Comparison of ENCODE assay signal across 21 cellular contexts in genomic region chr12:79769860-79770485, GRCh38.
"Had no signal": no experiment of that assay in that cellular context is flagged by ENCODE, and none has a peak within 500 bp of the region (broad histone marks: within the 10 kb centered on the region; RNA-seq: fewer than 3 reads in every experiment).

No MANE protein-coding gene starts in this region.

- ATAC-seq: activated T-cell treated with anti-CD3 and anti-CD28 coated beads, Interleukin-2, amount 50 U/mL, for 4 hours; T-helper 17 cell had no signal

- H3K9me3 Mint-ChIP-seq: activated B cell treated with CpG ODN at 0.5 μM for 24 hours; activated CD4-positive, alpha-beta memory T cell treated with anti-CD3 and anti-CD28 coated beads for 36 hours; activated CD4-positive, alpha-beta T cell treated with anti-CD3 and anti-CD28 coated beads, Interleukin-2, amount 10 ng/mL, durations not matched to agents 24 days and 14 days; activated naive CD4-positive, alpha-beta T cell treated with anti-CD3 and anti-CD28 coated beads for 36 hours; activated naive CD8-positive, alpha-beta T cell treated with anti-CD3 and anti-CD28 coated beads for 36 hours; activated T-cell treated with anti-CD3 and anti-CD28 coated beads, Interleukin-2, amount 50 U/mL, for 4 hours had no signal

- DNase-seq: activated B cell treated with CpG ODN at 0.5 μM for 24 hours; activated CD4-positive, alpha-beta memory T cell treated with anti-CD3 and anti-CD28 coated beads for 36 hours; activated CD4-positive, alpha-beta T cell treated with anti-CD3 and anti-CD28 coated beads for 1 hour; activated CD4-positive, alpha-beta T cell treated with anti-CD3 and anti-CD28 coated beads, Interleukin-2, amount 10 ng/mL, durations not matched to agents 24 days and 14 days; activated CD8-positive, alpha-beta memory T cell treated with anti-CD3 and anti-CD28 coated beads for 24 hours; activated effector memory CD4-positive, alpha-beta T cell treated with anti-CD3 and anti-CD28 coated beads, Interleukin-2, amount 50 U/mL, for 16 hours; activated naive CD4-positive, alpha-beta T cell treated with anti-CD3 and anti-CD28 coated beads for 36 hours; activated naive CD8-positive, alpha-beta T cell treated with anti-CD3 and anti-CD28 coated beads for 36 hours; activated T-cell treated with anti-CD3 and anti-CD28 coated beads, Interleukin-2, amount 50 U/mL, for 4 hours; anterior cingulate cortex; caudate nucleus; KG1; NCI-H1048; NCI-H146; NCI-H1930; NCI-H2107; NCI-H345; NCI-H510A; SIG-M5; T-helper 17 cell; T-helper 9 cell had no signal

- H3K4me3 Mint-ChIP-seq: activated B cell treated with CpG ODN at 0.5 μM for 24 hours; activated CD4-positive, alpha-beta memory T cell treated with anti-CD3 and anti-CD28 coated beads for 36 hours; activated CD4-positive, alpha-beta T cell treated with anti-CD3 and anti-CD28 coated beads, Interleukin-2, amount 10 ng/mL, durations not matched to agents 24 days and 14 days; activated naive CD4-positive, alpha-beta T cell treated with anti-CD3 and anti-CD28 coated beads for 36 hours; activated naive CD8-positive, alpha-beta T cell treated with anti-CD3 and anti-CD28 coated beads for 36 hours; activated T-cell treated with anti-CD3 and anti-CD28 coated beads, Interleukin-2, amount 50 U/mL, for 4 hours; T-helper 17 cell had no signal

- H3K27me3 Mint-ChIP-seq: activated B cell treated with CpG ODN at 0.5 μM for 24 hours; activated CD4-positive, alpha-beta memory T cell treated with anti-CD3 and anti-CD28 coated beads for 36 hours; activated CD4-positive, alpha-beta T cell treated with anti-CD3 and anti-CD28 coated beads, Interleukin-2, amount 10 ng/mL, durations not matched to agents 24 days and 14 days; activated naive CD8-positive, alpha-beta T cell treated with anti-CD3 and anti-CD28 coated beads for 36 hours; T-helper 17 cell had no signal

- H3K4me1 Mint-ChIP-seq: activated B cell treated with CpG ODN at 0.5 μM for 24 hours; activated CD4-positive, alpha-beta T cell treated with anti-CD3 and anti-CD28 coated beads, Interleukin-2, amount 10 ng/mL, durations not matched to agents 24 days and 14 days; activated naive CD8-positive, alpha-beta T cell treated with anti-CD3 and anti-CD28 coated beads for 36 hours had no signal

- H3K27ac Mint-ChIP-seq: activated B cell treated with CpG ODN at 0.5 μM for 24 hours; activated CD4-positive, alpha-beta memory T cell treated with anti-CD3 and anti-CD28 coated beads for 36 hours; activated CD4-positive, alpha-beta T cell treated with anti-CD3 and anti-CD28 coated beads, Interleukin-2, amount 10 ng/mL, durations not matched to agents 24 days and 14 days; activated naive CD4-positive, alpha-beta T cell treated with anti-CD3 and anti-CD28 coated beads for 36 hours; activated naive CD8-positive, alpha-beta T cell treated with anti-CD3 and anti-CD28 coated beads for 36 hours; T-helper 17 cell had no signal
